Comparison of ENCODE assay signal across 1 cellular context in the genomic region with DNA sequence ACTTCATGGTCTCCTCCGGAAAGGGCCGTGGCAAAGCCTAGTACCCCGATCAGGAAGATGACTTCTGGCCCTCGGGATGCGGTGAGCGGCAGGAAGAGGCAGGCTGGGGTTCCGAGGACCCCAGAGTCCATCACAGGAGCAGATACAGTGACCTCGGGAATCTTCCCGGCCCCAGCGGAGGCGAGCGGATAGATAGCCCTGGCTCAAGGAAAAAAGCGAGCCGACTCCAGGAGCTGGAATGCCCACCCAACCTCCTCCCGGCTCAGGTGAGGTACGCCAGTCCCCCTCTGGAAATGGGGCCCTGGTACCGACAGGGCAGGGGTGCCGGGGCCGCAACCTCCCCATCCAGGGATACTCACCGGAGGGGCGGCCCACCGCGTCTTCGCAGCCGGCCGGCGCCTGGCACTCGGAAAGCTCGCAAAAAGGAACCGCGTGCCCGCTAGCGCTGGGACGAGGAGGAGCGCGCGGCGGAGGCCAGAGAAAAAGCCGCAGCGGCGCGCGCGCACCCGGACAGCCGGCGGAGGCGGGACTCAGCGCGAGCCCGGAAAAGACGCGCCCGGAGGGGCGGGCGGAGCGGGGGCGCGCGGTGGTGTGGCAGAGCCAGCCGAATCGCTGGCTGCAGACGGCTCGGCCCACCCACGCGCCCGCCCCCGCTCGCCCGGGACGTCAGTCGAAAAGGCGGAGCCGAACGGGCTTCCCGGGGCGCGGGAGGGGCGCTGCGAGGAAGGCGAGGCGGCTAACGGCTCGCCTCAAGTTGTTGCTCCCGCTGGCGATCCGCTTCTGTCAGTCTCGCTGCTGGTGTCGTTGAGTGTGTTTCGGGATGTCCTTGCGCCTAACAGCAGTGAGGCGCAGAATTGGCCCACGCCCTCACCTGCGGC.
TF ChIP-seq lines count a peak whose summit lies in the region.

ACSL4 (minus strand) TSS at position 478 of the 878 bp plus-strand sequence. CDS start 49,894 bp downstream, outside the sequence.

TF ChIP-seq in HEK293, 187 proteins besides CTCF, POLR2A, EP300 and RAD21 (continued from another document and continues in another):
- peak; percentile 5; the same call in 1 of the 2 replicates for TF ChIP-seq ZBTB10 (tag by site-specific recombination; IDR thresholded peaks at IDR 0.05)
- TF ChIP-seq, protein P1, sequence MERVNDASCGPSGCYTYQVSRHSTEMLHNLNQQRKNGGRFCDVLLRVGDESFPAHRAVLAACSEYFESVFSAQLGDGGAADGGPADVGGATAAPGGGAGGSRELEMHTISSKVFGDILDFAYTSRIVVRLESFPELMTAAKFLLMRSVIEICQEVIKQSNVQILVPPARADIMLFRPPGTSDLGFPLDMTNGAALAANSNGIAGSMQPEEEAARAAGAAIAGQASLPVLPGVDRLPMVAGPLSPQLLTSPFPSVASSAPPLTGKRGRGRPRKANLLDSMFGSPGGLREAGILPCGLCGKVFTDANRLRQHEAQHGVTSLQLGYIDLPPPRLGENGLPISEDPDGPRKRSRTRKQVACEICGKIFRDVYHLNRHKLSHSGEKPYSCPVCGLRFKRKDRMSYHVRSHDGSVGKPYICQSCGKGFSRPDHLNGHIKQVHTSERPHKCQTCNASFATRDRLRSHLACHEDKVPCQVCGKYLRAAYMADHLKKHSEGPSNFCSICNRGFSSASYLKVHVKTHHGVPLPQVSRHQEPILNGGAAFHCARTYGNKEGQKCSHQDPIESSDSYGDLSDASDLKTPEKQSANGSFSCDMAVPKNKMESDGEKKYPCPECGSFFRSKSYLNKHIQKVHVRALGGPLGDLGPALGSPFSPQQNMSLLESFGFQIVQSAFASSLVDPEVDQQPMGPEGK (tag by site-specific recombination; IDR thresholded peaks at IDR 0.05): peak; percentile 49; the same call in 1 of the 2 replicates
- TF ChIP-seq, protein P2, sequence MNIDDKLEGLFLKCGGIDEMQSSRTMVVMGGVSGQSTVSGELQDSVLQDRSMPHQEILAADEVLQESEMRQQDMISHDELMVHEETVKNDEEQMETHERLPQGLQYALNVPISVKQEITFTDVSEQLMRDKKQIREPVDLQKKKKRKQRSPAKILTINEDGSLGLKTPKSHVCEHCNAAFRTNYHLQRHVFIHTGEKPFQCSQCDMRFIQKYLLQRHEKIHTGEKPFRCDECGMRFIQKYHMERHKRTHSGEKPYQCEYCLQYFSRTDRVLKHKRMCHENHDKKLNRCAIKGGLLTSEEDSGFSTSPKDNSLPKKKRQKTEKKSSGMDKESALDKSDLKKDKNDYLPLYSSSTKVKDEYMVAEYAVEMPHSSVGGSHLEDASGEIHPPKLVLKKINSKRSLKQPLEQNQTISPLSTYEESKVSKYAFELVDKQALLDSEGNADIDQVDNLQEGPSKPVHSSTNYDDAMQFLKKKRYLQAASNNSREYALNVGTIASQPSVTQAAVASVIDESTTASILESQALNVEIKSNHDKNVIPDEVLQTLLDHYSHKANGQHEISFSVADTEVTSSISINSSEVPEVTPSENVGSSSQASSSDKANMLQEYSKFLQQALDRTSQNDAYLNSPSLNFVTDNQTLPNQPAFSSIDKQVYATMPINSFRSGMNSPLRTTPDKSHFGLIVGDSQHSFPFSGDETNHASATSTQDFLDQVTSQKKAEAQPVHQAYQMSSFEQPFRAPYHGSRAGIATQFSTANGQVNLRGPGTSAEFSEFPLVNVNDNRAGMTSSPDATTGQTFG (tag by site-specific recombination; IDR thresholded peaks at IDR 0.05; ENCODE audit: borderline replicate concordance): no peak
- TF ChIP-seq, protein P3, sequence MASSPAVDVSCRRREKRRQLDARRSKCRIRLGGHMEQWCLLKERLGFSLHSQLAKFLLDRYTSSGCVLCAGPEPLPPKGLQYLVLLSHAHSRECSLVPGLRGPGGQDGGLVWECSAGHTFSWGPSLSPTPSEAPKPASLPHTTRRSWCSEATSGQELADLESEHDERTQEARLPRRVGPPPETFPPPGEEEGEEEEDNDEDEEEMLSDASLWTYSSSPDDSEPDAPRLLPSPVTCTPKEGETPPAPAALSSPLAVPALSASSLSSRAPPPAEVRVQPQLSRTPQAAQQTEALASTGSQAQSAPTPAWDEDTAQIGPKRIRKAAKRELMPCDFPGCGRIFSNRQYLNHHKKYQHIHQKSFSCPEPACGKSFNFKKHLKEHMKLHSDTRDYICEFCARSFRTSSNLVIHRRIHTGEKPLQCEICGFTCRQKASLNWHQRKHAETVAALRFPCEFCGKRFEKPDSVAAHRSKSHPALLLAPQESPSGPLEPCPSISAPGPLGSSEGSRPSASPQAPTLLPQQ (tag by site-specific recombination; IDR thresholded peaks at IDR 0.05): no peak
- TF ChIP-seq, protein P4, sequence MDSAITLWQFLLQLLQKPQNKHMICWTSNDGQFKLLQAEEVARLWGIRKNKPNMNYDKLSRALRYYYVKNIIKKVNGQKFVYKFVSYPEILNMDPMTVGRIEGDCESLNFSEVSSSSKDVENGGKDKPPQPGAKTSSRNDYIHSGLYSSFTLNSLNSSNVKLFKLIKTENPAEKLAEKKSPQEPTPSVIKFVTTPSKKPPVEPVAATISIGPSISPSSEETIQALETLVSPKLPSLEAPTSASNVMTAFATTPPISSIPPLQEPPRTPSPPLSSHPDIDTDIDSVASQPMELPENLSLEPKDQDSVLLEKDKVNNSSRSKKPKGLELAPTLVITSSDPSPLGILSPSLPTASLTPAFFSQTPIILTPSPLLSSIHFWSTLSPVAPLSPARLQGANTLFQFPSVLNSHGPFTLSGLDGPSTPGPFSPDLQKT (IDR thresholded peaks at IDR 0.05; ENCODE audit: borderline replicate concordance, low read depth, low read length): no peak
- peak; percentile 12; the same call in 1 of the 2 replicates for TF ChIP-seq ZNF76 (tag by site-specific recombination; IDR thresholded peaks at IDR 0.05; ENCODE audit: borderline replicate concordance, low read depth)
- peak; percentile 96 for TF ChIP-seq KLF10 (tag by site-specific recombination; IDR thresholded peaks at IDR 0.05)
- TF ChIP-seq, protein P5, sequence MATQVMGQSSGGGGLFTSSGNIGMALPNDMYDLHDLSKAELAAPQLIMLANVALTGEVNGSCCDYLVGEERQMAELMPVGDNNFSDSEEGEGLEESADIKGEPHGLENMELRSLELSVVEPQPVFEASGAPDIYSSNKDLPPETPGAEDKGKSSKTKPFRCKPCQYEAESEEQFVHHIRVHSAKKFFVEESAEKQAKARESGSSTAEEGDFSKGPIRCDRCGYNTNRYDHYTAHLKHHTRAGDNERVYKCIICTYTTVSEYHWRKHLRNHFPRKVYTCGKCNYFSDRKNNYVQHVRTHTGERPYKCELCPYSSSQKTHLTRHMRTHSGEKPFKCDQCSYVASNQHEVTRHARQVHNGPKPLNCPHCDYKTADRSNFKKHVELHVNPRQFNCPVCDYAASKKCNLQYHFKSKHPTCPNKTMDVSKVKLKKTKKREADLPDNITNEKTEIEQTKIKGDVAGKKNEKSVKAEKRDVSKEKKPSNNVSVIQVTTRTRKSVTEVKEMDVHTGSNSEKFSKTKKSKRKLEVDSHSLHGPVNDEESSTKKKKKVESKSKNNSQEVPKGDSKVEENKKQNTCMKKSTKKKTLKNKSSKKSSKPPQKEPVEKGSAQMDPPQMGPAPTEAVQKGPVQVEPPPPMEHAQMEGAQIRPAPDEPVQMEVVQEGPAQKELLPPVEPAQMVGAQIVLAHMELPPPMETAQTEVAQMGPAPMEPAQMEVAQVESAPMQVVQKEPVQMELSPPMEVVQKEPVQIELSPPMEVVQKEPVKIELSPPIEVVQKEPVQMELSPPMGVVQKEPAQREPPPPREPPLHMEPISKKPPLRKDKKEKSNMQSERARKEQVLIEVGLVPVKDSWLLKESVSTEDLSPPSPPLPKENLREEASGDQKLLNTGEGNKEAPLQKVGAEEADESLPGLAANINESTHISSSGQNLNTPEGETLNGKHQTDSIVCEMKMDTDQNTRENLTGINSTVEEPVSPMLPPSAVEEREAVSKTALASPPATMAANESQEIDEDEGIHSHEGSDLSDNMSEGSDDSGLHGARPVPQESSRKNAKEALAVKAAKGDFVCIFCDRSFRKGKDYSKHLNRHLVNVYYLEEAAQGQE (tag by site-specific recombination; IDR thresholded peaks at IDR 0.05): no peak
- peak; percentile 61 for TF ChIP-seq ZNF660 (tag by site-specific recombination; IDR thresholded peaks at IDR 0.05)
- TF ChIP-seq ZNF747 (tag by site-specific recombination; IDR thresholded peaks at IDR 0.05): no peak
- no peak for TF ChIP-seq ZNF2 (tag by site-specific recombination; IDR thresholded peaks at IDR 0.05)
- TF ChIP-seq RBAK (tag by site-specific recombination; IDR thresholded peaks at IDR 0.05): no peak
- no peak for TF ChIP-seq ZNF132 (tag by site-specific recombination; IDR thresholded peaks at IDR 0.05; ENCODE audit: borderline replicate concordance)
- TF ChIP-seq HOXA7 (CRISPR knock-in tag; IDR thresholded peaks at IDR 0.05; ENCODE audit: borderline replicate concordance): no peak
- TF ChIP-seq ZNF10 (tag by site-specific recombination; IDR thresholded peaks at IDR 0.05): no peak
- no peak for TF ChIP-seq MZF1 (tag by site-specific recombination; IDR thresholded peaks at IDR 0.05; ENCODE audit: borderline replicate concordance)
- TF ChIP-seq ZFHX2 (tag by site-specific recombination; conservative IDR thresholded peaks at IDR 0.05): peak; percentile 81
- TF ChIP-seq KLF8 (tag by site-specific recombination; IDR thresholded peaks at IDR 0.05): 0 out of 2 replicates have a peak, but pooled peaks have one; percentile 50
- TF ChIP-seq ZBTB20 (tag by site-specific recombination; IDR thresholded peaks at IDR 0.05): 0 out of 2 replicates have a peak, but pooled peaks have one; percentile 33
- TF ChIP-seq EGR2 (tag by site-specific recombination; IDR thresholded peaks at IDR 0.05; ENCODE audit: low read depth): peak; percentile 57; the same call in 1 of the 2 replicates
- 0 out of 2 replicates have a peak, but pooled peaks have one; percentile 24 for TF ChIP-seq KLF7 (tag by site-specific recombination; IDR thresholded peaks at IDR 0.05; ENCODE audit: borderline replicate concordance)
- TF ChIP-seq ZNF670 (tag by site-specific recombination; IDR thresholded peaks at IDR 0.05; ENCODE audit: low read depth): no peak
- TF ChIP-seq ZNF114 (tag by site-specific recombination; IDR thresholded peaks at IDR 0.05): no peak
- TF ChIP-seq, protein P6, sequence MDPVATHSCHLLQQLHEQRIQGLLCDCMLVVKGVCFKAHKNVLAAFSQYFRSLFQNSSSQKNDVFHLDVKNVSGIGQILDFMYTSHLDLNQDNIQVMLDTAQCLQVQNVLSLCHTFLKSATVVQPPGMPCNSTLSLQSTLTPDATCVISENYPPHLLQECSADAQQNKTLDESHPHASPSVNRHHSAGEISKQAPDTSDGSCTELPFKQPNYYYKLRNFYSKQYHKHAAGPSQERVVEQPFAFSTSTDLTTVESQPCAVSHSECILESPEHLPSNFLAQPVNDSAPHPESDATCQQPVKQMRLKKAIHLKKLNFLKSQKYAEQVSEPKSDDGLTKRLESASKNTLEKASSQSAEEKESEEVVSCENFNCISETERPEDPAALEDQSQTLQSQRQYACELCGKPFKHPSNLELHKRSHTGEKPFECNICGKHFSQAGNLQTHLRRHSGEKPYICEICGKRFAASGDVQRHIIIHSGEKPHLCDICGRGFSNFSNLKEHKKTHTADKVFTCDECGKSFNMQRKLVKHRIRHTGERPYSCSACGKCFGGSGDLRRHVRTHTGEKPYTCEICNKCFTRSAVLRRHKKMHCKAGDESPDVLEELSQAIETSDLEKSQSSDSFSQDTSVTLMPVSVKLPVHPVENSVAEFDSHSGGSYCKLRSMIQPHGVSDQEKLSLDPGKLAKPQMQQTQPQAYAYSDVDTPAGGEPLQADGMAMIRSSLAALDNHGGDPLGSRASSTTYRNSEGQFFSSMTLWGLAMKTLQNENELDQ (tag by site-specific recombination; IDR thresholded peaks at IDR 0.05; ENCODE audit: low read depth): no peak
- TF ChIP-seq ZNF488 (tag by site-specific recombination; IDR thresholded peaks at IDR 0.05): no peak
- TF ChIP-seq ZNF335 (tag by site-specific recombination; conservative IDR thresholded peaks at IDR 0.05): peak; percentile 63
- no peak for TF ChIP-seq ZNF677 (tag by site-specific recombination; IDR thresholded peaks at IDR 0.05)
- no peak for TF ChIP-seq ZXDB (tag by site-specific recombination; IDR thresholded peaks at IDR 0.05)
- TF ChIP-seq KLF1 (tag by site-specific recombination; IDR thresholded peaks at IDR 0.05): 0 out of 2 replicates have a peak, but pooled peaks have one; percentile 38
- TF ChIP-seq ZNF529 (tag by site-specific recombination; IDR thresholded peaks at IDR 0.05; ENCODE audit: insufficient replicate concordance): no peak
